ENCODE assay signal across 19 cellular contexts in the genomic region with DNA sequence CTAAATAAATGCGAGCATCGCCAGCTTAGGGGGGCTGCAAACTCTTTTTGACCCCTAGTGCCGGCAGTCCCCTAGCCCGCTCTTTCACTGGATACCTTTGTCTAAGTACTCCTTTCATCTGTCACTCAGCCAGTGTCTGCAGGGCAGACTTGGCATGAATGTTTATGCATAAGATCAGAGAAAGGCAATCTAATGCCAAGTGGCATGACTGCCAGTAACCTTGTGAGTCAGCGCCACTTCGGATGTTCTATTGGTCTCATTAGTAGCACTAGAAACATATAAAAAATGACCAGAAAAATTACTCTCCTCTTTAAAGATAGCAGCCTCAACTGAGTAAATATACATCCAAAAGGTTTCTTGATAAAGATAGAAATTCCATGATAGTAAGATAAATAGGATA.
DNase-seq lines count a peak whose midpoint lies in the region; ATAC-seq and TF ChIP-seq lines count a peak whose summit lies in the region.
"Had no signal": no experiment of that assay in that cellular context is flagged by ENCODE, and none has a peak within 500 bp of the region (broad histone marks: within the 10 kb centered on the region; RNA-seq: fewer than 3 reads in every experiment).

No MANE protein-coding gene starts in this region.

- ATAC-seq in sciatic nerve = no peak
- ATAC-seq in GM21367 (IDR thresholded peaks at IDR 0.05; ENCODE audit: unreplicated experiment) = no peak
- ATAC-seq: CD8-positive, alpha-beta T cell; GM23338; HCT116 had no signal

- H3K4me2 ChIP-seq in mammary epithelial cell (ENCODE audit: insufficient read depth, low read depth, low read length) = no peak overlapping the region
- H3K4me2 ChIP-seq: BLaER1, GM23338 had no signal

- DNase-seq in LNCaP clone FGC (ENCODE audit: low read depth) = peak; percentile 95
- DNase-seq in mammary epithelial cell = peak; percentile 2
- peak; percentile 17 for DNase-seq in kidney tubule cell (ENCODE audit: low spot score)
- DNase-seq in sciatic nerve (ENCODE audit: low spot score) = no peak
- no peak for DNase-seq in GF-D8 (lab: John Stamatoyannopoulos, UW)
- DNase-seq in occipital lobe (lab: John Stamatoyannopoulos, UW) = no peak
- DNase-seq: CD8-positive, alpha-beta T cell; Karpas-422; NCI-H1105 treated with DMSO at 0.1 percent for 48 hours; NCI-H1694; NCI-H2081 treated with DMSO at 0.1 percent for 48 hours; NCI-H510A treated with DMSO at 0.1 percent for 48 hours; NCI-H774 had no signal

- peak overlapping the region; percentile 59; the same call in 1 of the 2 replicates for H3K27ac ChIP-seq in C4-2B
- no peak overlapping the region for H3K27ac ChIP-seq in mammary epithelial cell (ENCODE audit: insufficient read depth, low read depth, low read length)
- H3K27ac ChIP-seq: BLaER1, RWPE1 had no signal

- H3K4me3 ChIP-seq in LNCaP clone FGC (ENCODE audit: low read depth, low read length) (no peak overlapping the region), mammary epithelial cell (replicated peaks in 1 of 3; ENCODE audit: insufficient read depth in 1 of 3, low read depth in 2 of 3, low read length in 3 of 3) (no peak overlapping the region)
- H3K4me3 ChIP-seq: BLaER1, GM23338 had no signal

- intact Hi-C loops in mammary epithelial cell (cut with micrococcal nuclease) = no loop called here
- intact Hi-C loops in sciatic nerve (cut with DNase I) = no loop called here

- WGBS in mammary epithelial cell (ENCODE audit: low coverage, missing lambda C conversion rate) = 64% methylated on average over 5 of the region's 6 CpGs

- H3K4me1 ChIP-seq in mammary epithelial cell (ENCODE audit: insufficient read depth, low read length) = peaks cover 12% of the 10 kb centered on the region
- H3K4me1 ChIP-seq: BLaER1 had no signal

- in situ Hi-C loops in mammary epithelial cell (cut with MboI; ENCODE audit: low sequenced_read_pairs in 2 of 2) = no loop called here

- H3K27me3 ChIP-seq in mammary epithelial cell (ENCODE audit: insufficient read depth, low read length) = no peaks in the 10 kb centered on the region
- H3K27me3 ChIP-seq: BLaER1 had no signal

- no peaks in the 10 kb centered on the region for H3K9me3 ChIP-seq in mammary epithelial cell (replicated peaks; ENCODE audit: insufficient read depth, low read length)

- H4K20me1 ChIP-seq in mammary epithelial cell (ENCODE audit: insufficient read depth, low read length) = no peaks in the 10 kb centered on the region
- H4K20me1 ChIP-seq: BLaER1 had no signal

- no TSS peak for BruUV-seq in mammary epithelial cell (replicated peaks; lab: Mats Ljungman, UMichigan)

- no peak for TF ChIP-seq CTCF in C4-2B (conservative IDR thresholded peaks at IDR 0.05)
- no peak for TF ChIP-seq CTCF in LNCaP clone FGC (IDR thresholded peaks at IDR 0.05; ENCODE audit: control insufficient read depth, extremely low read depth, insufficient read depth)
- TF ChIP-seq CTCF in mammary epithelial cell (conservative IDR thresholded peaks at IDR 0.05 in 1 of 2, IDR thresholded peaks at IDR 0.05 in 1 of 2; ENCODE audit: extremely low read depth in 1 of 2, insufficient read depth in 1 of 2, low read depth in 1 of 2, low read length in 2 of 2) = no peak

- H2AFZ ChIP-seq in mammary epithelial cell (ENCODE audit: low read depth, low read length) = no peak overlapping the region
- H2AFZ ChIP-seq: GM23338 had no signal

- no peak overlapping the region for H3K9ac ChIP-seq in mammary epithelial cell (ENCODE audit: insufficient read depth, low read length)
- H3K9ac ChIP-seq: BLaER1 had no signal

- no peaks in the 10 kb centered on the region for H3K36me3 ChIP-seq in mammary epithelial cell (ENCODE audit: insufficient read depth, low read length)

- H3K79me2 ChIP-seq in mammary epithelial cell (ENCODE audit: insufficient read depth, low read length) = no peaks in the 10 kb centered on the region

- dilution Hi-C loops in mammary epithelial cell (cut with HindIII; ENCODE audit: low sequenced_read_pairs) = no loop called here

- CTCF ChIA-PET in mammary epithelial cell (lab: Charles Lee; ENCODE audit: low non-redundant PET) = no interaction called here

Comparison
In these comparisons a context has a peak if more than half of its experiments do, and no peak if none do; other contexts are left out.
1. DNase-seq: peak in LNCaP clone FGC (single experiment), mammary epithelial cell (single experiment) and kidney tubule cell (single experiment); none in sciatic nerve (single experiment), GF-D8 (single experiment) and occipital lobe (single experiment).